8 cellular contexts compared by ENCODE assay signal in genomic region chr12:52082988-52083637, GRCh38. TPM values are rescaled to one million over a fixed set of nuclear protein-coding genes. Genes with fewer than 3 reads are reported as not detected.
DNase-seq lines count a peak whose midpoint lies in the region; ATAC-seq and TF ChIP-seq lines count a peak whose summit lies in the region.

No MANE protein-coding gene starts in this region.

- H4K20me1 ChIP-seq in Loucy (ENCODE audit: insufficient read depth, low read length, poor library complexity, severe bottlenecking): peaks cover 3% of the 10 kb centered on the region
- peaks cover under 1% of the 10 kb centered on the region for H4K20me1 ChIP-seq in hepatocyte (ENCODE audit: insufficient read depth, poor library complexity, severe bottlenecking)

- no peaks in the 10 kb centered on the region for H3F3A ChIP-seq in Loucy (ENCODE audit: low read depth)

- H3K9ac ChIP-seq in Loucy (ENCODE audit: low read depth, low read length, poor library complexity, severe bottlenecking): no peak overlapping the region

- H3K27ac ChIP-seq in hepatocyte: no peak overlapping the region

- H3K4me3 ChIP-seq in Loucy (ENCODE audit: low read length, poor library complexity, severe bottlenecking) (no peak overlapping the region), hepatocyte (no peak overlapping the region)

- H2AFZ ChIP-seq in Loucy (ENCODE audit: low read length) (no peak overlapping the region), hepatocyte (no peak overlapping the region)

- ATAC-seq in GM21737 (IDR thresholded peaks at IDR 0.05; ENCODE audit: unreplicated experiment) (no peak), GM18517 (IDR thresholded peaks at IDR 0.05; ENCODE audit: unreplicated experiment) (no peak)

- H3K79me2 ChIP-seq in Loucy (ENCODE audit: insufficient read depth, low read length): no peaks in the 10 kb centered on the region
- no peaks in the 10 kb centered on the region for H3K79me2 ChIP-seq in hepatocyte

- H3K9me3 ChIP-seq in Loucy (ENCODE audit: insufficient read depth, low read depth, low read length) (no peaks in the 10 kb centered on the region), hepatocyte (ENCODE audit: low read depth) (no peaks in the 10 kb centered on the region)

- H3K4me1 ChIP-seq in Loucy (ENCODE audit: insufficient read depth, low read length, poor library complexity, severe bottlenecking) (peaks cover 15% of the 10 kb centered on the region), hepatocyte (ENCODE audit: insufficient read depth) (peaks cover 12% of the 10 kb centered on the region)

- H3K36me3 ChIP-seq in Loucy (ENCODE audit: insufficient read depth, low read length) (peaks cover 8% of the 10 kb centered on the region; the same call in 1 of the 2 replicates), hepatocyte (replicated peaks; ENCODE audit: insufficient read depth, low read depth) (no peaks in the 10 kb centered on the region)

- H3K4me2 ChIP-seq in Loucy (ENCODE audit: low read depth, low read length, poor library complexity, severe bottlenecking) (no peak overlapping the region), hepatocyte (no peak overlapping the region)

- TF ChIP-seq CTCF in Loucy (conservative IDR thresholded peaks at IDR 0.05; ENCODE audit: low read length): peak; percentile 100
- TF ChIP-seq CTCF in hepatocyte (IDR thresholded peaks at IDR 0.05; ENCODE audit: poor library complexity): peak; percentile 98

- DNase-seq in GM04504 (ENCODE audit: low read depth) (peak; percentile 47), T-helper 22 cell (ENCODE audit: low read depth) (peak; percentile 30), amygdala (lab: John Stamatoyannopoulos, UW) (peak in 31 of 56 donors; percentile 16 to 69 (median 33)), hepatocyte (ENCODE audit: low spot score) (peak; percentile 71)
- DNase-seq in stimulated activated CD4-positive, alpha-beta T cell treated with anti-CD3 and anti-CD28 coated beads, Interleukin-12 subunit alpha, Interleukin-12 subunit beta, amount 100 ng/mL, for 24 hours (ENCODE audit: low read depth in 2 of 2): peak; percentile 25 to 48

- WGBS in hepatocyte (ENCODE audit: low lambda C conversion rate, missing lambda C conversion rate): 52% methylated on average over 11 of the region's 11 CpGs

- H3K27me3 ChIP-seq in Loucy (ENCODE audit: insufficient read depth, low read length, poor library complexity, severe bottlenecking): no peaks in the 10 kb centered on the region
- peaks cover 5% of the 10 kb centered on the region for H3K27me3 ChIP-seq in hepatocyte

- no peaks in the 10 kb centered on the region for H3K9me2 ChIP-seq in Loucy (replicated peaks; ENCODE audit: low read depth, low read length)
- H3K9me2 ChIP-seq in hepatocyte (replicated peaks; ENCODE audit: insufficient read depth): no peaks in the 10 kb centered on the region

RNA-seq across cellular contexts. Expression of gene SMIM41, which starts 3.6 kb away (rescaled TPM):
- not detected in 2 replicates for total RNA-seq in hepatocyte
- 0.15 TPM in 1 of 2 replicates, not detected in the other for polyA plus RNA-seq in hepatocyte

RNA-seq across cellular contexts. Expression of gene ATG101, which starts 13.3 kb away (rescaled TPM):
- total RNA-seq in hepatocyte: 55.9 and 61.6 TPM in 2 replicates
- 52.0 and 57.7 TPM in 2 replicates for polyA plus RNA-seq in hepatocyte

RNA-seq across cellular contexts. Expression of gene NR4A1, which starts 31.9 kb away (rescaled TPM):
- 39.2 and 59.2 TPM in 2 replicates for total RNA-seq in hepatocyte
- 131 and 165 TPM in 2 replicates for polyA plus RNA-seq in hepatocyte
